In genomic region chr1:77978293-77978968, GRCh38 we compare ENCODE assay signal across 8 cellular contexts. TPM values are rescaled to one million over a fixed set of nuclear protein-coding genes. Genes with fewer than 3 reads are reported as not detected.
DNase-seq lines count a peak whose midpoint lies in the region; ATAC-seq and TF ChIP-seq lines count a peak whose summit lies in the region.

No MANE protein-coding gene starts in this region.

- peak; percentile 70 for ATAC-seq in GM21529 (IDR thresholded peaks at IDR 0.05; ENCODE audit: unreplicated experiment)
- peak; percentile 59 to 75 (median 65) for ATAC-seq in natural killer cell
- peak; percentile 78 for ATAC-seq in stimulated activated naive CD8-positive, alpha-beta T cell treated with anti-CD3 and anti-CD28 coated beads, Interleukin-15, Interleukin-2, amounts not matched to agents 100 U/mL and 50 U/mL, for 24 hours

- peak overlapping the region; percentile 92 for H3K4me2 ChIP-seq in OCI-LY1 (ENCODE audit: low read length)

- H3K4me3 ChIP-seq in OCI-LY1 (ENCODE audit: low read depth, low read length, poor library complexity, severe bottlenecking), result peak overlapping the region; percentile 82

- no peaks in the 10 kb centered on the region for H3K27me3 ChIP-seq in OCI-LY1 (ENCODE audit: insufficient read depth, low read length)

- peak overlapping the region; percentile 93 for H3K9ac ChIP-seq in OCI-LY1 (ENCODE audit: low read length)

- H3K4me1 ChIP-seq in OCI-LY1 (ENCODE audit: insufficient read depth, low read length, severe bottlenecking), result peaks cover 48% of the 10 kb centered on the region

- no peaks in the 10 kb centered on the region for H3K9me3 Mint-ChIP-seq in natural killer cell

- H4K20me1 ChIP-seq in OCI-LY1 (ENCODE audit: insufficient read depth, low read length), result 0 out of 2 replicates have a peak, but pooled peaks cover 5% of the 10 kb centered on the region

- H3K4me3 Mint-ChIP-seq in natural killer cell, result no peak overlapping the region

- intact Hi-C loops in natural killer cell (cut with micrococcal nuclease), result loop anchor here (2.0 kb wide), 1 partner anchor 220 kb away; the partner anchor contains the start of gene USP33

- H3K79me2 ChIP-seq in OCI-LY1 (ENCODE audit: insufficient read depth, low read length), result peaks cover 80% of the 10 kb centered on the region

- no peaks in the 10 kb centered on the region for H3K9me3 ChIP-seq in OCI-LY1 (ENCODE audit: low read length)

- H3K9me2 ChIP-seq in OCI-LY1 (ENCODE audit: low read depth, low read length), result no peaks in the 10 kb centered on the region

- H3K4me1 Mint-ChIP-seq in natural killer cell, result peaks cover 30 to 37% of the 10 kb centered on the region in 2 donors

- peak overlapping the region; percentile 93 for H3K27ac ChIP-seq in OCI-LY1 (ENCODE audit: low read depth, low read length, poor library complexity, severe bottlenecking)

- H3F3A ChIP-seq in OCI-LY1 (ENCODE audit: insufficient read depth, low read length), result 0 out of 2 replicates have a peak, but pooled peaks cover 2% of the 10 kb centered on the region

- DNase-seq in DMS153 (lab: John Stamatoyannopoulos, UW), result peak; percentile 79
- peak; percentile 20 for DNase-seq in HuH-7.5 (ENCODE audit: low spot score)
- DNase-seq in activated T-cell treated with anti-CD3 and anti-CD28 coated beads for 4 hours, result peak; percentile 61
- DNase-seq in fibroblast of gingiva (ENCODE audit: low read depth), result peak; percentile 96
- peak; percentile 56 for DNase-seq in natural killer cell
- peak; percentile 74 for DNase-seq in stimulated activated naive CD8-positive, alpha-beta T cell treated with anti-CD3 and anti-CD28 coated beads, Interleukin-15, Interleukin-2, amounts not matched to agents 100 U/mL and 50 U/mL, for 24 hours

- no peaks in the 10 kb centered on the region for H3K27me3 Mint-ChIP-seq in natural killer cell (ENCODE audit: low read depth in 2 of 2)

- H3K27ac Mint-ChIP-seq in natural killer cell, result no peak overlapping the region

- no peaks in the 10 kb centered on the region for H3K36me3 Mint-ChIP-seq in natural killer cell

- peaks cover 51% of the 10 kb centered on the region for H3K36me3 ChIP-seq in OCI-LY1 (ENCODE audit: insufficient read depth, low read length)

- no peak overlapping the region for H2AFZ ChIP-seq in OCI-LY1 (ENCODE audit: low read length)

- TF ChIP-seq CTCF in OCI-LY1 (IDR thresholded peaks at IDR 0.05; ENCODE audit: low read length) (no peak), natural killer cell (IDR thresholded peaks at IDR 0.05) (no peak)

RNA-seq across cellular contexts. Expression of gene FUBP1, which starts 0.4 kb away (rescaled TPM):
- 100 to 1,000 TPM; 247 to 285 (median 249) TPM for total RNA-seq in natural killer cell

RNA-seq across cellular contexts. Expression of gene DNAJB4, which starts 26.3 kb away (rescaled TPM):
- 10 to 100 TPM; 26.8 to 30.7 (median 28.2) TPM for total RNA-seq in natural killer cell

Comparison
In these comparisons a context has a peak if more than half of its experiments do, and no peak if none do; other contexts are left out.
1. Peak in every context shown above with its lines: DNase-seq, ATAC-seq, H3K4me3 ChIP-seq and H3K27ac ChIP-seq.
2. DNase-seq: peak in every context shown above with its lines; median percentile 96 in fibroblast of gingiva; 79 in DMS153; 74 in stimulated activated naive CD8-positive, alpha-beta T cell treated with anti-CD3 and anti-CD28 coated beads, Interleukin-15, Interleukin-2, amounts not matched to agents 100 U/mL and 50 U/mL, for 24 hours; 61 in activated T-cell treated with anti-CD3 and anti-CD28 coated beads for 4 hours; 56 in natural killer cell; 20 in HuH-7.5.